Comparison of ENCODE assay signal across 35 cellular contexts in genomic region chr17:45286286-45286685, GRCh38. TPM values are rescaled to one million over a fixed set of nuclear protein-coding genes. Genes with fewer than 3 reads are reported as not detected.
A peak's percentile ranks its signal among the peaks of the same experiment; 100 is the strongest.
DNase-seq lines count a peak whose midpoint lies in the region; ATAC-seq and TF ChIP-seq lines count a peak whose summit lies in the region.
"Had no signal": no experiment of that assay in that cellular context is flagged by ENCODE, and none has a peak within 500 bp of the region (broad histone marks: within the 10 kb centered on the region; RNA-seq: fewer than 3 reads in every experiment).

No MANE protein-coding gene starts in this region.

- no peaks in the 10 kb centered on the region for H3K4me1 Mint-ChIP-seq in activated naive CD4-positive, alpha-beta T cell treated with anti-CD3 and anti-CD28 coated beads, Interleukin-2, amount 50 U/mL, for 24 hours
- H3K4me1 Mint-ChIP-seq in stimulated activated effector memory CD8-positive, alpha-beta T cell treated with anti-CD3 and anti-CD28 coated beads, Interleukin-12 subunit alpha, Interleukin-12 subunit beta, amount 100 ng/mL, for 72 hours = peaks cover 45% of the 10 kb centered on the region
- H3K4me1 Mint-ChIP-seq: endodermal cell, WTC11 had no signal

- H3K4me3 Mint-ChIP-seq in activated naive CD4-positive, alpha-beta T cell treated with anti-CD3 and anti-CD28 coated beads, Interleukin-2, amount 50 U/mL, for 24 hours = no peak overlapping the region
- no peak overlapping the region for H3K4me3 Mint-ChIP-seq in stimulated activated effector memory CD8-positive, alpha-beta T cell treated with anti-CD3 and anti-CD28 coated beads, Interleukin-12 subunit alpha, Interleukin-12 subunit beta, amount 100 ng/mL, for 72 hours
- H3K4me3 Mint-ChIP-seq: activated naive CD4-positive, alpha-beta T cell treated with anti-CD3 and anti-CD28 coated beads, Interleukin-2, amount 10 ng/mL, durations not matched to agents 7 days and 5 days; CD4-positive, CD25-positive, alpha-beta regulatory T cell; endodermal cell; natural killer cell; WTC11 had no signal

- no peak for DNase-seq in activated naive CD4-positive, alpha-beta T cell treated with anti-CD3 and anti-CD28 coated beads, Interleukin-2, amount 50 U/mL, for 16 hours
- DNase-seq in WERI-Rb-1 = no peak
- no peak for DNase-seq in esophagus muscularis mucosa (ENCODE audit: extremely low spot score)
- no peak for DNase-seq in stimulated activated effector memory CD8-positive, alpha-beta T cell treated with anti-CD3 and anti-CD28 coated beads, Interleukin-12 subunit alpha, Interleukin-12 subunit beta, amount 100 ng/mL, for 72 hours (ENCODE audit: low spot score in 2 of 2)
- DNase-seq: activated naive CD4-positive, alpha-beta T cell treated with anti-CD3 and anti-CD28 coated beads, Interleukin-2, amount 10 ng/mL, durations not matched to agents 7 days and 5 days; anterior cingulate cortex; CD4-positive, CD25-positive, alpha-beta regulatory T cell; colonic mucosa; endodermal cell; foreskin fibroblast; kidney glomerular epithelial cell; lower lobe of right lung; natural killer cell; NCI-H146; NCI-H2107; NCI-H446 treated with DMSO at 0.1 percent for 48 hours; occipital lobe; stimulated activated naive CD8-positive, alpha-beta T cell treated with anti-CD3 and anti-CD28 coated beads, Interleukin-15, Interleukin-2, amounts not matched to agents 100 U/mL and 50 U/mL, for 24 hours; T1000 had no signal

- intact Hi-C loops in esophagus muscularis mucosa (cut with DNase I) = no loop called here

- 87% methylated on average over 4 of the region's 5 CpGs for WGBS in esophagus muscularis mucosa

- no peaks in the 10 kb centered on the region for H3K9me3 Mint-ChIP-seq in activated naive CD4-positive, alpha-beta T cell treated with anti-CD3 and anti-CD28 coated beads, Interleukin-2, amount 50 U/mL, for 24 hours
- no peaks in the 10 kb centered on the region for H3K9me3 Mint-ChIP-seq in stimulated activated effector memory CD8-positive, alpha-beta T cell treated with anti-CD3 and anti-CD28 coated beads, Interleukin-12 subunit alpha, Interleukin-12 subunit beta, amount 100 ng/mL, for 72 hours
- H3K9me3 Mint-ChIP-seq: activated naive CD4-positive, alpha-beta T cell treated with anti-CD3 and anti-CD28 coated beads, Interleukin-2, amount 10 ng/mL, durations not matched to agents 7 days and 5 days; endodermal cell; natural killer cell; WTC11 had no signal

- H3K4me3 ChIP-seq in WERI-Rb-1 (ENCODE audit: low read depth, low read length) = no peak overlapping the region
- no peak overlapping the region for H3K4me3 ChIP-seq in esophagus muscularis mucosa
- H3K4me3 ChIP-seq: cardiac muscle cell, colonic mucosa, lower lobe of right lung, skin epidermis, thoracic aorta had no signal

- H3K36me3 ChIP-seq in WERI-Rb-1 = peaks cover 79% of the 10 kb centered on the region
- peaks cover 12 to 87% (median 66%) of the 10 kb centered on the region in 4 donors for H3K36me3 ChIP-seq in esophagus muscularis mucosa

- no peaks in the 10 kb centered on the region for H3K27me3 Mint-ChIP-seq in activated naive CD4-positive, alpha-beta T cell treated with anti-CD3 and anti-CD28 coated beads, Interleukin-2, amount 50 U/mL, for 24 hours
- H3K27me3 Mint-ChIP-seq: activated naive CD4-positive, alpha-beta T cell treated with anti-CD3 and anti-CD28 coated beads, Interleukin-2, amount 10 ng/mL, durations not matched to agents 7 days and 5 days; CD4-positive, CD25-positive, alpha-beta regulatory T cell had no signal

- no peaks in the 10 kb centered on the region for H3K27me3 ChIP-seq in WERI-Rb-1 (ENCODE audit: insufficient read depth, low read depth, severe bottlenecking)
- H3K27me3 ChIP-seq in esophagus muscularis mucosa = no peaks in the 10 kb centered on the region
- H3K27me3 ChIP-seq: cardiac muscle cell, colonic mucosa had no signal

- H3K27ac ChIP-seq in WERI-Rb-1 = peak overlapping the region; percentile 18
- peak overlapping the region in 3 of 4 donors; percentile 79 to 99 (median 84) for H3K27ac ChIP-seq in esophagus muscularis mucosa (replicated peaks in 1 of 4)
- H3K27ac ChIP-seq: cardiac muscle cell, colonic mucosa, lower lobe of right lung, skin epidermis, thoracic aorta had no signal

- no peaks in the 10 kb centered on the region for H3K9me3 ChIP-seq in WERI-Rb-1 (ENCODE audit: severe bottlenecking)
- H3K9me3 ChIP-seq in esophagus muscularis mucosa = no peaks in the 10 kb centered on the region
- H3K9me3 ChIP-seq: colonic mucosa, lower lobe of right lung, thoracic aorta had no signal

- no peak for TF ChIP-seq POLR2A in esophagus muscularis mucosa (IDR thresholded peaks at IDR 0.05; ENCODE audit: low read depth)

- TF ChIP-seq CTCF in WERI-Rb-1 (IDR thresholded peaks at IDR 0.05; ENCODE audit: low read depth, low read length) = no peak
- no peak for TF ChIP-seq CTCF in esophagus muscularis mucosa (IDR thresholded peaks at IDR 0.05)

- TF ChIP-seq EP300 in esophagus muscularis mucosa (IDR thresholded peaks at IDR 0.05) = no peak

- no peak for ATAC-seq in stimulated activated effector memory CD8-positive, alpha-beta T cell treated with anti-CD3 and anti-CD28 coated beads, Interleukin-12 subunit alpha, Interleukin-12 subunit beta, amount 100 ng/mL, for 72 hours
- ATAC-seq in HG03095 (IDR thresholded peaks at IDR 0.05; ENCODE audit: unreplicated experiment) (no peak), GM19452 (IDR thresholded peaks at IDR 0.05; ENCODE audit: unreplicated experiment) (no peak), HG03097 (IDR thresholded peaks at IDR 0.05; ENCODE audit: low FRiP score, unreplicated experiment) (no peak)
- ATAC-seq: esophagus mucosa; lower lobe of right lung; natural killer cell; stimulated activated naive CD8-positive, alpha-beta T cell treated with anti-CD3 and anti-CD28 coated beads, Interleukin-15, Interleukin-2, amounts not matched to agents 100 U/mL and 50 U/mL, for 24 hours; WTC11 had no signal

- peaks cover 10% of the 10 kb centered on the region for H3K36me3 Mint-ChIP-seq in activated naive CD4-positive, alpha-beta T cell treated with anti-CD3 and anti-CD28 coated beads, Interleukin-2, amount 50 U/mL, for 24 hours
- peaks cover 100% of the 10 kb centered on the region for H3K36me3 Mint-ChIP-seq in stimulated activated effector memory CD8-positive, alpha-beta T cell treated with anti-CD3 and anti-CD28 coated beads, Interleukin-12 subunit alpha, Interleukin-12 subunit beta, amount 100 ng/mL, for 72 hours
- H3K36me3 Mint-ChIP-seq: natural killer cell had no signal

- peaks cover 74 to 96% (median 92%) of the 10 kb centered on the region in 4 donors for H3K4me1 ChIP-seq in esophagus muscularis mucosa
- H3K4me1 ChIP-seq: colonic mucosa had no signal

- peak overlapping the region; percentile 72 for H3K27ac Mint-ChIP-seq in activated naive CD4-positive, alpha-beta T cell treated with anti-CD3 and anti-CD28 coated beads, Interleukin-2, amount 50 U/mL, for 24 hours
- H3K27ac Mint-ChIP-seq in stimulated activated effector memory CD8-positive, alpha-beta T cell treated with anti-CD3 and anti-CD28 coated beads, Interleukin-12 subunit alpha, Interleukin-12 subunit beta, amount 100 ng/mL, for 72 hours = peak overlapping the region; percentile 90
- H3K27ac Mint-ChIP-seq: activated naive CD4-positive, alpha-beta T cell treated with anti-CD3 and anti-CD28 coated beads, Interleukin-2, amount 10 ng/mL, durations not matched to agents 7 days and 5 days; CD4-positive, CD25-positive, alpha-beta regulatory T cell; endodermal cell; WTC11 had no signal

RNA-seq across cellular contexts. Expression of gene SPATA32, which starts 24.4 kb away (rescaled TPM):
- total RNA-seq in esophagus muscularis mucosa = not detected
- total RNA-seq: A172, colonic mucosa, Daoy, H1, HT1080, lower lobe of right lung, occipital lobe, pulmonary artery endothelial cell, RPMI7951, SK-MEL-5, thoracic aorta had no signal

RNA-seq across cellular contexts. Expression of gene MAP3K14, which starts 30.5 kb away (rescaled TPM):
- 10 to 100 TPM in 3 of 4 donors, 1 to 10 TPM in 1; 7.8 to 26.5 (median 10.6) TPM for total RNA-seq in esophagus muscularis mucosa
